ENCODE assay signal across 14 cellular contexts in the genomic region with DNA sequence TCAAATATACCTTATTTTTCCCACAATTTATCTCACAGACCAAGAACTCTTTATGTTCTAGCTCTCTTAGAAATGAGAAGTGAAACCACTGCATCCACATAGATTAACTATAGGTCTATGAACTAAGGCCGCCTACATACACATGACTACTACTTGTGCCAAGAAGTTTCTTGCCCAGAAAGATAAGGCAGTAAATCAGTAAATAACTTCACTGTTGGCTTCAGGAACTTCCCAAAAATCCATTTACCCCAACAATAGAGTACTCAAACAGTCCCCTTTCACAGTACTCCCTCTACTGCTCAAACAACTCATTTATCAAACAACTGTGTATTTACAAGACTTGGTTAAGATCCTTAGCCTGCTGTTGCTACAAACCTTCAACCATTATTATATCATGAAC.
DNase-seq lines count a peak whose midpoint lies in the region; ATAC-seq, FAIRE-seq and TF ChIP-seq lines count a peak whose summit lies in the region.
"Had no signal": no experiment of that assay in that cellular context is flagged by ENCODE, and none has a peak within 500 bp of the region (broad histone marks: within the 10 kb centered on the region; RNA-seq: fewer than 3 reads in every experiment).

No MANE protein-coding gene starts in this region.

- H3K4me3 ChIP-seq in tibial nerve: no peak overlapping the region
- H3K4me3 ChIP-seq: sigmoid colon had no signal

- peak; percentile 22 for TF ChIP-seq CTCF in C4-2B (conservative IDR thresholded peaks at IDR 0.05)
- peak; percentile 35; the same call in 1 of the 2 replicates for TF ChIP-seq CTCF in LNCAP (IDR thresholded peaks at IDR 0.05)
- TF ChIP-seq CTCF in tibial nerve (IDR thresholded peaks at IDR 0.05): peak in 1 of 5 experiments; percentile 14

- ATAC-seq in GM21447 (IDR thresholded peaks at IDR 0.05; ENCODE audit: unreplicated experiment): peak; percentile 92
- ATAC-seq: activated naive CD4-positive, alpha-beta T cell treated with anti-CD3 and anti-CD28 coated beads, Interleukin-2, amount 50 U/mL, for 72 hours had no signal

- H3K9me3 ChIP-seq in tibial nerve: peaks cover 0 to 11% (median 0%) of the 10 kb centered on the region in 4 donors
- H3K9me3 ChIP-seq: sigmoid colon had no signal

- H3K27me3 ChIP-seq in tibial nerve: no peaks in the 10 kb centered on the region
- H3K27me3 ChIP-seq: sigmoid colon had no signal

- H3K4me1 ChIP-seq in tibial nerve: no peaks in the 10 kb centered on the region

- DNase-seq in frontal cortex (ENCODE audit: low spot score in 2 of 2): peak; percentile 5 to 8
- DNase-seq in tibial nerve (ENCODE audit: low spot score in 2 of 2): no peak
- DNase-seq in stimulated activated CD4-positive, alpha-beta T cell treated with anti-CD3 and anti-CD28 coated beads, Interleukin-4, amount 100 ng/mL, for 4 hours: no peak
- DNase-seq in nucleus accumbens (lab: John Stamatoyannopoulos, UW): no peak
- no peak for DNase-seq in DMS53 treated with DMSO at 0.1 percent for 48 hours (lab: John Stamatoyannopoulos, UW; ENCODE audit: unreplicated experiment)
- DNase-seq: effector memory CD4-positive, alpha-beta T cell; kidney glomerular epithelial cell; NCI-H526 treated with DMSO at 0.1 percent for 48 hours; sigmoid colon had no signal

- 45% methylated on average over 1 of the region's 1 CpG; no CpG with 5 or more reads in 1 of the 2 donors for WGBS in tibial nerve, 2 donors

- no peaks in the 10 kb centered on the region for H3K36me3 ChIP-seq in tibial nerve
- H3K36me3 ChIP-seq: sigmoid colon had no signal

- no peak overlapping the region for H3K27ac ChIP-seq in C4-2B
- peak overlapping the region in 1 of 4 donors; percentile 60 for H3K27ac ChIP-seq in tibial nerve
- H3K27ac ChIP-seq: VCaP had no signal

- no peak for FAIRE-seq in frontal cortex (lab: Jason Lieb, UNC)

- no peak for TF ChIP-seq POLR2A in tibial nerve (IDR thresholded peaks at IDR 0.05)

- no peak for TF ChIP-seq EP300 in tibial nerve (IDR thresholded peaks at IDR 0.05)

Comparison
In these comparisons a context has a peak if more than half of its experiments do, and no peak if none do; other contexts are left out.
1. DNase-seq: peak in frontal cortex (2 of 2); none in tibial nerve (0 of 2), stimulated activated CD4-positive, alpha-beta T cell treated with anti-CD3 and anti-CD28 coated beads, Interleukin-4, amount 100 ng/mL, for 4 hours (0 of 2), nucleus accumbens (0 of 56) and DMS53 treated with DMSO at 0.1 percent for 48 hours (single experiment).